8 cellular contexts compared by ENCODE assay signal in genomic region chr12:123269395-123269892, GRCh38. TPM values are rescaled to one million over a fixed set of nuclear protein-coding genes. Genes with fewer than 3 reads are reported as not detected.
A peak's percentile ranks its signal among the peaks of the same experiment; 100 is the strongest.
DNase-seq lines count a peak whose midpoint lies in the region; ATAC-seq and TF ChIP-seq lines count a peak whose summit lies in the region.

No MANE protein-coding gene starts in this region.

- no peaks in the 10 kb centered on the region for H3K9me3 ChIP-seq in colonic mucosa
- no peaks in the 10 kb centered on the region for H3K9me3 ChIP-seq in skeletal muscle satellite cell (replicated peaks; ENCODE audit: low read length)

- peak overlapping the region; percentile 81 for H3K27ac Mint-ChIP-seq in T-helper 2 cell treated with Interferon-gamma antibody and Interleukin-4, amounts not matched to agents 5 μg/mL and 100 μg/mL, for 36 hours

- H3K4me1 ChIP-seq in colonic mucosa = peaks cover 3% of the 10 kb centered on the region
- peaks cover 43% of the 10 kb centered on the region for H3K4me1 ChIP-seq in skeletal muscle satellite cell (ENCODE audit: control insufficient read depth, insufficient read depth, low read length)

- peak; percentile 72 to 73 for DNase-seq in AML-193 (lab: John Stamatoyannopoulos, UW)
- no peak for DNase-seq in T-helper 2 cell treated with Interferon-gamma antibody and Interleukin-4, amounts not matched to agents 5 μg/mL and 100 μg/mL, for 36 hours (ENCODE audit: low spot score)
- peak; percentile 65 for DNase-seq in colonic mucosa
- peak; percentile 97 for DNase-seq in islet precursor cell

- intact Hi-C loops in colonic mucosa (cut with DNase I) = loop anchor here (5.0 kb wide), 1 partner anchor 313 kb away; the partner anchor contains the start of gene TMED2

- no peaks in the 10 kb centered on the region for H3K27me3 Mint-ChIP-seq in T-helper 2 cell treated with Interferon-gamma antibody and Interleukin-4, amounts not matched to agents 5 μg/mL and 100 μg/mL, for 36 hours (ENCODE audit: low read depth)

- H3K36me3 ChIP-seq in colonic mucosa = no peaks in the 10 kb centered on the region
- peaks cover 25% of the 10 kb centered on the region for H3K36me3 ChIP-seq in skeletal muscle satellite cell (ENCODE audit: insufficient read depth, low read length)

- peak; percentile 15 for ATAC-seq in GM21737 (IDR thresholded peaks at IDR 0.05; ENCODE audit: unreplicated experiment)
- no peak for ATAC-seq in GM21619 (IDR thresholded peaks at IDR 0.05; ENCODE audit: unreplicated experiment)
- ATAC-seq in HG02571 (IDR thresholded peaks at IDR 0.05; ENCODE audit: unreplicated experiment) = no peak

- no peaks in the 10 kb centered on the region for H3K9me3 Mint-ChIP-seq in T-helper 2 cell treated with Interferon-gamma antibody and Interleukin-4, amounts not matched to agents 5 μg/mL and 100 μg/mL, for 36 hours

- H3K9ac ChIP-seq in colonic mucosa (ENCODE audit: low read depth in 2 of 2, low read length in 2 of 2) = peak overlapping the region in 1 of 2 donors; percentile 78
- H3K9ac ChIP-seq in skeletal muscle satellite cell (ENCODE audit: low read depth, low read length) = peak overlapping the region; percentile 97

- H3K4me3 ChIP-seq in colonic mucosa (peak overlapping the region; percentile 79), skeletal muscle satellite cell (ENCODE audit: low read length) (peak overlapping the region; percentile 93)

- no peaks in the 10 kb centered on the region for H3K27me3 ChIP-seq in colonic mucosa
- H3K27me3 ChIP-seq in skeletal muscle satellite cell (ENCODE audit: control insufficient read depth, insufficient read depth, low read length) = no peaks in the 10 kb centered on the region

- peaks cover 2% of the 10 kb centered on the region for H3K36me3 Mint-ChIP-seq in T-helper 2 cell treated with Interferon-gamma antibody and Interleukin-4, amounts not matched to agents 5 μg/mL and 100 μg/mL, for 36 hours (ENCODE audit: low read depth)

- no peak for TF ChIP-seq CTCF in colonic mucosa (IDR thresholded peaks at IDR 0.05)

- H3K4me1 Mint-ChIP-seq in T-helper 2 cell treated with Interferon-gamma antibody and Interleukin-4, amounts not matched to agents 5 μg/mL and 100 μg/mL, for 36 hours (ENCODE audit: low read depth) = peaks cover 18% of the 10 kb centered on the region

- H3K4me2 ChIP-seq in skeletal muscle satellite cell (ENCODE audit: low read length) = peak overlapping the region; percentile 100

- H3K4me3 Mint-ChIP-seq in T-helper 2 cell treated with Interferon-gamma antibody and Interleukin-4, amounts not matched to agents 5 μg/mL and 100 μg/mL, for 36 hours = peak overlapping the region; percentile 87

- peak overlapping the region; percentile 48 for H3K27ac ChIP-seq in colonic mucosa

RNA-seq across cellular contexts. Expression of gene CDK2AP1, which starts 2.2 kb away (rescaled TPM):
- 100 to 1,000 TPM in 1 of 2 donors, 10 to 100 TPM in 1; 65.6 to 101 TPM for total RNA-seq in colonic mucosa
- total RNA-seq in skeletal muscle satellite cell (2012; rRNA removed) = 145 and 216 TPM in 2 replicates

RNA-seq across cellular contexts. Expression of gene MTRFR, which starts 36.2 kb away (rescaled TPM):
- 10 to 100 TPM; 10.6 to 17.4 TPM for total RNA-seq in colonic mucosa
- total RNA-seq in skeletal muscle satellite cell (2012; rRNA removed) = 4.6 and 8.6 TPM in 2 replicates

RNA-seq across cellular contexts. Expression of gene MPHOSPH9, which starts 36.5 kb away (rescaled TPM):
- total RNA-seq in colonic mucosa = 10 to 100 TPM; 15.5 to 35.7 TPM
- 27.9 and 28.8 TPM in 2 replicates for total RNA-seq in skeletal muscle satellite cell (2012; rRNA removed)
